Comparison of ENCODE assay signal across 9 cellular contexts in genomic region chr7:144178380-144179164, GRCh38. TPM values are rescaled to one million over a fixed set of nuclear protein-coding genes. Genes with fewer than 3 reads are reported as not detected.
DNase-seq lines count a peak whose midpoint lies in the region; ATAC-seq, FAIRE-seq and TF ChIP-seq lines count a peak whose summit lies in the region.
"Not testable (repeated sequence)": the region's sequence is repeated elsewhere in the genome, so short reads cannot be mapped to it uniquely, and the experiment has no call there.
"Had no signal": no experiment of that assay in that cellular context is flagged by ENCODE, and none has a peak within 500 bp of the region (broad histone marks: within the 10 kb centered on the region; RNA-seq: fewer than 3 reads in every experiment).

No MANE protein-coding gene starts in this region.

- not testable (repeated sequence) for H3K4me2 ChIP-seq in keratinocyte (ENCODE audit: control insufficient read depth, extremely low read depth, insufficient read depth, low read depth, low read length)

- POLR2A ChIA-PET in CD4-positive, alpha-beta memory T cell (lab: Charles Lee; ENCODE audit: partially characterized antibody); WTC11 (lab: Charles Lee): not testable (repeated sequence)

- H3K4me3 Mint-ChIP-seq in CD4-positive, alpha-beta memory T cell; WTC11: not testable (repeated sequence)

- CTCF ChIA-PET in CD4-positive, alpha-beta memory T cell (lab: Charles Lee; ENCODE audit: partially characterized antibody), result interaction anchor here (1.1 to 2.5 kb wide), 4 partner anchors 9 to 215 kb away, joined by 4 to 27 read pairs (median 10); no protein-coding TSS in a partner anchor
- CTCF ChIA-PET in WTC11 (lab: Charles Lee), result interaction anchor here (0.9 kb wide), 1 partner anchor 51 kb away, joined by 5 read pairs; no protein-coding TSS in a partner anchor

- H3K27me3 Mint-ChIP-seq in CD4-positive, alpha-beta memory T cell; WTC11 (ENCODE audit: low read depth): not testable (repeated sequence)

- not testable (repeated sequence) for H3K9me1 ChIP-seq in keratinocyte (ENCODE audit: control insufficient read depth, extremely low read depth, insufficient read depth, low read length)

- H3K36me3 ChIP-seq in CD4-positive, alpha-beta memory T cell (ENCODE audit: insufficient read depth, low read length); MG63; keratinocyte (ENCODE audit: control insufficient read depth in 2 of 2, extremely low read depth in 1 of 2, insufficient read depth in 2 of 2, low read length in 2 of 2); spleen: not testable (repeated sequence)

- not testable (repeated sequence) for TF ChIP-seq POLR2A in spleen (IDR thresholded peaks at IDR 0.05)

- dilution Hi-C loops in keratinocyte (cut with MboI; ENCODE audit: extremely low pct_ligation_motif_present, low sequenced_read_pairs), result not testable (repeated sequence)

- H2AFZ ChIP-seq in keratinocyte (ENCODE audit: control insufficient read depth, low read length), result not testable (repeated sequence)

- not testable (repeated sequence) for H3K9me3 Mint-ChIP-seq in CD4-positive, alpha-beta memory T cell; WTC11

- TF ChIP-seq CTCF in WTC11 (IDR thresholded peaks at IDR 0.05) (0 out of 2 replicates have a peak, but pooled peaks have one; percentile 24), keratinocyte (optimal IDR thresholded peaks at IDR 0.05 in 1 of 3, IDR thresholded peaks at IDR 0.05 in 1 of 3, conservative IDR thresholded peaks at IDR 0.05 in 1 of 3; ENCODE audit: extremely low read depth in 1 of 3, insufficient read depth in 2 of 3, low read length in 3 of 3) (peak; percentile 17 to 34 (median 18)), spleen (IDR thresholded peaks at IDR 0.05 in 8 of 11, conservative IDR thresholded peaks at IDR 0.05 in 3 of 11) (peak; percentile 29 to 65 (median 52))

- H3K27ac ChIP-seq in CD4-positive, alpha-beta memory T cell (ENCODE audit: low read depth, low read length); keratinocyte (ENCODE audit: control insufficient read depth, insufficient read depth, low read length); spleen: not testable (repeated sequence)

- DNase-seq in CD4-positive, alpha-beta memory T cell, result peak; percentile 38 to 57 (median 41)
- DNase-seq in MG63, result peak; percentile 10
- DNase-seq in WTC11 (ENCODE audit: low spot score), result peak; percentile 28
- DNase-seq in cerebellar cortex (ENCODE audit: low spot score), result peak; percentile 1
- DNase-seq in keratinocyte (ENCODE audit: low read depth, low spot score); spleen: not testable (repeated sequence)

- not testable (repeated sequence) for H3K4me3 ChIP-seq in CD4-positive, alpha-beta memory T cell (ENCODE audit: low read length in 2 of 2); MG63; keratinocyte (ENCODE audit: control insufficient read depth in 2 of 3, extremely low read depth in 1 of 3, insufficient read depth in 2 of 3, low read depth in 1 of 3, low read length in 3 of 3); spleen

- not testable (repeated sequence) for H3K27me3 ChIP-seq in CD4-positive, alpha-beta memory T cell (ENCODE audit: insufficient read depth, low read length); MG63; keratinocyte (ENCODE audit: control insufficient read depth, extremely low read depth, insufficient read depth, low read length); spleen (replicated peaks in 1 of 7)

- ATAC-seq in GM19043 (IDR thresholded peaks at IDR 0.05; ENCODE audit: low read depth, unreplicated experiment), result peak; percentile 93
- peak; percentile 98 for ATAC-seq in HG02870 (IDR thresholded peaks at IDR 0.05; ENCODE audit: unreplicated experiment)
- ATAC-seq in WTC11, result peak; percentile 99

- not testable (repeated sequence) for H3K27ac Mint-ChIP-seq in CD4-positive, alpha-beta memory T cell; WTC11

- H3K79me2 ChIP-seq in keratinocyte (ENCODE audit: control insufficient read depth, insufficient read depth, low read length), result not testable (repeated sequence)

- not testable (repeated sequence) for FAIRE-seq in keratinocyte (lab: Jason Lieb, UNC)

- not testable (repeated sequence) for H3K4me1 Mint-ChIP-seq in CD4-positive, alpha-beta memory T cell; WTC11

- H3K9me3 ChIP-seq in CD4-positive, alpha-beta memory T cell (ENCODE audit: control insufficient read depth in 1 of 2, low read length in 2 of 2); MG63; keratinocyte (ENCODE audit: control insufficient read depth, low read depth, low read length); spleen: not testable (repeated sequence)

- H4K20me1 ChIP-seq in keratinocyte (ENCODE audit: control insufficient read depth, extremely low read depth, insufficient read depth, low read length), result not testable (repeated sequence)

- not testable (repeated sequence) for H3K9ac ChIP-seq in keratinocyte (ENCODE audit: control insufficient read depth, extremely low read depth, insufficient read depth, low read length)

- not testable (repeated sequence) for H3K36me3 Mint-ChIP-seq in CD4-positive, alpha-beta memory T cell; WTC11

- intact Hi-C loops in CD4-positive, alpha-beta memory T cell (cut with micrococcal nuclease); spleen (cut with DNase I; ENCODE audit: low total_unique reads): not testable (repeated sequence)

- 0 to 58% (median 44%) methylated on average over 1 to 10 of the region's 10 CpGs for WGBS in spleen, 5 donors

- not testable (repeated sequence) for H3K4me1 ChIP-seq in CD4-positive, alpha-beta memory T cell (ENCODE audit: insufficient read depth, low read length); keratinocyte (ENCODE audit: control insufficient read depth, extremely low read depth, insufficient read depth, low read length); spleen

RNA-seq across cellular contexts. Expression of gene CTAGE4, which starts 4.7 kb away (rescaled TPM):
- total RNA-seq in CD4-positive, alpha-beta memory T cell, result 1 to 10 TPM; 5.0 to 5.4 TPM
- under 1 TPM in 1 of 2 donors, not detected in 1; 0.08 TPM for polyA plus RNA-seq in CD4-positive, alpha-beta memory T cell
- 0.57 and 2.1 TPM in 2 replicates for total RNA-seq in MG63 (2014; rRNA removed; shearing (Covaris generic); ENCODE audit: low replicate concordance)
- total RNA-seq in WTC11 (2021) (18.3 to 23.3 TPM (median 20.9 TPM) in 3 replicates), spleen (1 to 10 TPM in 6 of 7 donors, not detected in 1; 1.4 to 5.9 (median 2.0) TPM)
- polyA plus RNA-seq in keratinocyte (3.0 to 6.6 TPM (median 5.9 TPM) in 3 replicates), spleen (1 to 10 TPM in 1 of 3 donors, under 1 TPM in 2; 0.17 to 1.2 (median 0.64) TPM)
- polyA plus RNA-seq in keratinocyte (2011; ENCODE audit: low read depth), result 1.5 TPM
- polyA plus RNA-seq in keratinocyte (2011; cell fraction: cytosol; rRNA removed), result 2.8 and 5.6 TPM in 2 replicates
- polyA plus RNA-seq in keratinocyte (2011; cell fraction: nucleus; rRNA removed), result 17.9 and 22.2 TPM in 2 replicates
- 4.3 and 8.8 TPM in 2 replicates for polyA plus RNA-seq in keratinocyte (2012; ENCODE audit: low replicate concordance)
- 2.2 to 6.8 TPM (median 3.8 TPM) in 3 replicates for polyA minus RNA-seq in keratinocyte
- 0.77 TPM for polyA minus RNA-seq in keratinocyte (2011; cell fraction: cytosol; rRNA and poly(A)+ RNA removed)
- 7.4 and 11.9 TPM in 2 replicates for polyA minus RNA-seq in keratinocyte (2011; cell fraction: nucleus; rRNA and poly(A)+ RNA removed)
- polyA plus RNA-seq: IgD-negative memory B cell had no signal

RNA-seq across cellular contexts. Expression of gene ARHGEF35, which starts 17.1 kb away (rescaled TPM):
- 1 to 10 TPM; 4.8 to 5.2 TPM for total RNA-seq in CD4-positive, alpha-beta memory T cell
- polyA plus RNA-seq in CD4-positive, alpha-beta memory T cell, result 1 to 10 TPM; 2.0 to 2.8 TPM
- 0.76 TPM in 2 replicates for total RNA-seq in MG63 (2014; rRNA removed; shearing (Covaris generic); ENCODE audit: low replicate concordance)
- total RNA-seq in WTC11 (2021) (28.1 to 39.2 TPM (median 37.0 TPM) in 3 replicates), spleen (1 to 10 TPM; 3.0 to 6.8 (median 5.1) TPM)
- polyA plus RNA-seq in keratinocyte (5.2 to 12.2 TPM (median 9.6 TPM) in 3 replicates), spleen (1 to 10 TPM; 1.4 to 2.6 (median 2.2) TPM)
- polyA plus RNA-seq in keratinocyte (2011; ENCODE audit: low read depth), result 12.8 TPM
- 9.2 and 9.7 TPM in 2 replicates for polyA plus RNA-seq in keratinocyte (2011; cell fraction: cytosol; rRNA removed)
- polyA plus RNA-seq in keratinocyte (2011; cell fraction: nucleus; rRNA removed), result 6.8 and 9.2 TPM in 2 replicates
- polyA plus RNA-seq in keratinocyte (2012; ENCODE audit: low replicate concordance), result 12.5 and 21.1 TPM in 2 replicates
- polyA minus RNA-seq in keratinocyte, result 2.7 to 3.6 TPM (median 2.7 TPM) in 3 replicates
- 2.7 TPM for polyA minus RNA-seq in keratinocyte (2011; cell fraction: cytosol; rRNA and poly(A)+ RNA removed)
- polyA minus RNA-seq in keratinocyte (2011; cell fraction: nucleus; rRNA and poly(A)+ RNA removed), result 1.1 and 2.8 TPM in 2 replicates

RNA-seq across cellular contexts. Expression of gene OR2A14, which starts 55.6 kb away (rescaled TPM):
- not detected for total RNA-seq in CD4-positive, alpha-beta memory T cell
- not detected for polyA plus RNA-seq in CD4-positive, alpha-beta memory T cell
- not detected in 2 replicates for total RNA-seq in MG63 (2014; rRNA removed; shearing (Covaris generic); ENCODE audit: low replicate concordance)
- not detected in 3 replicates for total RNA-seq in WTC11 (2021)
- not detected in 3 replicates for polyA plus RNA-seq in keratinocyte
- not detected for polyA plus RNA-seq in keratinocyte (2011; ENCODE audit: low read depth)
- polyA plus RNA-seq in keratinocyte (2011; cell fraction: cytosol; rRNA removed), result not detected in 2 replicates
- not detected in 2 replicates for polyA plus RNA-seq in keratinocyte (2011; cell fraction: nucleus; rRNA removed)
- not detected in 2 replicates for polyA plus RNA-seq in keratinocyte (2012; ENCODE audit: low replicate concordance)
- polyA minus RNA-seq in keratinocyte, result not detected in 3 replicates
- not detected for polyA minus RNA-seq in keratinocyte (2011; cell fraction: cytosol; rRNA and poly(A)+ RNA removed)
- not detected in 2 replicates for polyA minus RNA-seq in keratinocyte (2011; cell fraction: nucleus; rRNA and poly(A)+ RNA removed)
- not detected for total RNA-seq in spleen
- not detected for polyA plus RNA-seq in spleen
- polyA plus RNA-seq: IgD-negative memory B cell had no signal
